13 cellular contexts compared by ENCODE assay signal in the genomic region with DNA sequence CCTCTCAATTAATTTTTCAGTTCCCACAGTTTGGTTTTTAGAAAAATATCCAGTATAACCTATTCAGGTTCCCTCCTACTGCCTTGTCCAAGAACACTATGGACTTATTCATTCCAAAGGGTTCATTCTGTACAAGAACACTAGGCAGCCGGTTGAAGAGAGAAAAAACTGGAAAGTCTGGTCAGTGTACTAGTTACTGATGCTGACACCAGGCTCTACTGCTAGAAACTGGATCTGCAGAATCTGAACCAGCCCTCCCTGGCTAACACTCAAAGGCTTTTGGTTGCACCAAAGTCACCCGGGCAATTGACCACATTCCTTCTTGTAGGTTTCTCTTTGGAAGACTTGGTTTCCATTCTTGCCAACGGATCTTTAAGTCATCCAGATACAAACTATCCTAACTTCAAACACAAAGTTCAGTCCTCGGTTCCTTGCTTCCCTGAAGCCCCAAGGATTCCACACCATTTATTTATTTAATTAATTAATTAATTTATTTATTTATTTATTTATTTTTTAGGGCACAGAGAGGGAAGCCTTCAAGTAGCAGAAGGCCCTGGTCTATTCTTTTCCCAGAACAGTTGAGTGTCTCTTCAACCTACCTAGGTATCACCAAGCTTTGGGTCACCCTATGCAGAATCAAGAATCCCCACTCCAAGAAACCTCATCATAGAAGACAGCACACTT.
DNase-seq lines count a peak whose midpoint lies in the region; ATAC-seq and TF ChIP-seq lines count a peak whose summit lies in the region.
"Had no signal": no experiment of that assay in that cellular context is flagged by ENCODE, and none has a peak within 500 bp of the region (broad histone marks: within the 10 kb centered on the region; RNA-seq: fewer than 3 reads in every experiment).

No MANE protein-coding gene starts in this region.

- TF ChIP-seq CTCF in PC-3 (conservative IDR thresholded peaks at IDR 0.05; ENCODE audit: low read depth, low read length) (no peak), type B pancreatic cell (conservative IDR thresholded peaks at IDR 0.05) (no peak), H9 (conservative IDR thresholded peaks at IDR 0.05) (no peak), upper lobe of left lung (IDR thresholded peaks at IDR 0.05) (no peak)

- WGBS in H9 (ENCODE audit: extremely low coverage, insufficient read length, low lambda C conversion rate): no CpG with 5 or more reads among the region's 4 CpGs
- WGBS in upper lobe of left lung, 2 donors: 87 to 93% methylated on average over 4 of the region's 4 CpGs

- no peak overlapping the region for H2BK12ac ChIP-seq in H9 (ENCODE audit: insufficient read length, low read depth, low read length)

- H4K5ac ChIP-seq in H9 (ENCODE audit: insufficient read length, low read depth, low read length): no peak overlapping the region

- H3K4ac ChIP-seq in H9 (ENCODE audit: low read depth, low read length): no peak overlapping the region

- POLR2A ChIA-PET in PC-3 (lab: Charles Lee; ENCODE audit: unreplicated experiment): no interaction called here

- H3K9me3 ChIP-seq in PC-3 (ENCODE audit: low read length): no peaks in the 10 kb centered on the region
- H3K9me3 ChIP-seq in H9 (ENCODE audit: control insufficient read depth, low read depth, low read length): no peaks in the 10 kb centered on the region
- H3K9me3 ChIP-seq in upper lobe of left lung: no peaks in the 10 kb centered on the region
- H3K9me3 ChIP-seq: BE2C had no signal

- H3K27me3 Mint-ChIP-seq in type B pancreatic cell (no peaks in the 10 kb centered on the region), H9 (ENCODE audit: low read depth) (no peaks in the 10 kb centered on the region)

- no peak overlapping the region for H2BK5ac ChIP-seq in H9 (ENCODE audit: insufficient read length, low read length)

- no peaks in the 10 kb centered on the region for H3K79me1 ChIP-seq in H9 (ENCODE audit: insufficient read depth, low read depth, low read length, poor library complexity, severe bottlenecking)

- no peak overlapping the region for H2BK20ac ChIP-seq in H9 (ENCODE audit: low read depth, low read length, poor library complexity, severe bottlenecking)

- no peak overlapping the region for H3K14ac ChIP-seq in H9 (ENCODE audit: insufficient read depth, low read length)

- H2BK15ac ChIP-seq in H9 (ENCODE audit: low read depth, low read length): no peak overlapping the region

- H3K9me3 Mint-ChIP-seq in type B pancreatic cell (peaks cover 5% of the 10 kb centered on the region), H9 (no peaks in the 10 kb centered on the region)
- H3K9me3 Mint-ChIP-seq: CD4-positive, alpha-beta memory T cell had no signal

- intact Hi-C loops in PC-3 (cut with micrococcal nuclease): no loop called here

- no peak overlapping the region for H3K4me2 ChIP-seq in PC-3 (ENCODE audit: low read length)
- no peak overlapping the region for H3K4me2 ChIP-seq in H9 (ENCODE audit: insufficient read depth, insufficient read length, low read length)

- BruUV-seq in PC-3 (replicated peaks; lab: Mats Ljungman, UMichigan): no TSS peak

- peak overlapping the region; percentile 73 for H3K27ac Mint-ChIP-seq in type B pancreatic cell
- H3K27ac Mint-ChIP-seq in H9: no peak overlapping the region
- H3K27ac Mint-ChIP-seq: CD4-positive, alpha-beta memory T cell had no signal

- no peaks in the 10 kb centered on the region for H3K79me2 ChIP-seq in PC-3 (ENCODE audit: low read length)
- no peaks in the 10 kb centered on the region for H3K79me2 ChIP-seq in H9 (ENCODE audit: insufficient read depth, low read length)

- H3K27ac ChIP-seq in PC-3 (ENCODE audit: low read length) (no peak overlapping the region), H9 (ENCODE audit: insufficient read length, low read depth, low read length) (no peak overlapping the region), upper lobe of left lung (no peak overlapping the region)
- H3K27ac ChIP-seq: C4-2B, GM23248 had no signal

- peak overlapping the region; percentile 38 for H3K4me3 Mint-ChIP-seq in type B pancreatic cell
- H3K4me3 Mint-ChIP-seq in H9: no peak overlapping the region
- H3K4me3 Mint-ChIP-seq: CD4-positive, alpha-beta memory T cell had no signal

- no peak for TF ChIP-seq POLR2A in upper lobe of left lung (IDR thresholded peaks at IDR 0.05)

- no peaks in the 10 kb centered on the region for H4K20me1 ChIP-seq in PC-3 (ENCODE audit: low read length)
- H4K20me1 ChIP-seq in H9 (ENCODE audit: control insufficient read depth, insufficient read depth, insufficient read length): no peaks in the 10 kb centered on the region

- H3K27me3 ChIP-seq in PC-3 (ENCODE audit: low read length) (no peaks in the 10 kb centered on the region), H9 (ENCODE audit: insufficient read depth, low read length) (no peaks in the 10 kb centered on the region), upper lobe of left lung (no peaks in the 10 kb centered on the region)
- H3K27me3 ChIP-seq: BE2C had no signal

- ATAC-seq in PC-3: no peak
- ATAC-seq in esophagus mucosa: peak; percentile 90
- no peak for ATAC-seq in upper lobe of left lung (ENCODE audit: low FRiP score in 2 of 2)

- H3K4me1 ChIP-seq in PC-3 (ENCODE audit: insufficient read depth, low read length) (no peaks in the 10 kb centered on the region), H9 (ENCODE audit: insufficient read depth, low read length) (no peaks in the 10 kb centered on the region), upper lobe of left lung (no peaks in the 10 kb centered on the region)

- H3K4me3 ChIP-seq in PC-3 (ENCODE audit: low read length) (no peak overlapping the region), upper lobe of left lung (no peak overlapping the region)
- H3K4me3 ChIP-seq: GM23248 had no signal

- H2AFZ ChIP-seq in PC-3 (ENCODE audit: low read length): no peak overlapping the region
- H2AFZ ChIP-seq in H9 (ENCODE audit: low read length): no peak overlapping the region
- H2AFZ ChIP-seq: GM23248 had no signal

- H3K9ac ChIP-seq in PC-3 (ENCODE audit: low read length) (no peak overlapping the region), H9 (ENCODE audit: extremely low read depth, insufficient read length, low read length) (no peak overlapping the region)
- H3K9ac ChIP-seq: GM23248 had no signal

- CTCF ChIA-PET in PC-3 (lab: Charles Lee): no interaction called here

- no peak overlapping the region for H4K8ac ChIP-seq in H9 (replicated peaks; ENCODE audit: insufficient read length, low read depth, low read length)

- H3K23me2 ChIP-seq in H9 (ENCODE audit: insufficient read length, low read depth, low read length, poor library complexity, severe bottlenecking): no peaks in the 10 kb centered on the region

- H2BK120ac ChIP-seq in H9 (ENCODE audit: low read depth, low read length, poor library complexity, severe bottlenecking): no peak overlapping the region

- no peak overlapping the region for H3T11ph ChIP-seq in H9 (ENCODE audit: low read length)

- no peak for TF ChIP-seq EP300 in upper lobe of left lung (IDR thresholded peaks at IDR 0.05)

- H3K36me3 ChIP-seq in PC-3 (ENCODE audit: low read depth, low read length) (no peaks in the 10 kb centered on the region), upper lobe of left lung (no peaks in the 10 kb centered on the region)
- H3K36me3 ChIP-seq: BE2C had no signal

- H3K4me1 Mint-ChIP-seq in type B pancreatic cell (ENCODE audit: unreplicated experiment) (peaks cover 12% of the 10 kb centered on the region), H9 (no peaks in the 10 kb centered on the region)
- H3K4me1 Mint-ChIP-seq: CD4-positive, alpha-beta memory T cell had no signal

- no peak overlapping the region for H3K23ac ChIP-seq in H9 (ENCODE audit: insufficient read length, low read depth, low read length)

- no peak overlapping the region for H2AK5ac ChIP-seq in H9 (ENCODE audit: insufficient read length, low read length)

- no peak overlapping the region for H3K56ac ChIP-seq in H9 (ENCODE audit: insufficient read length, low read depth, low read length)

- H3K36me3 Mint-ChIP-seq in type B pancreatic cell (no peaks in the 10 kb centered on the region), H9 (ENCODE audit: insufficient read depth in 1 of 3, low read depth in 3 of 3) (no peaks in the 10 kb centered on the region)
- H3K36me3 Mint-ChIP-seq: CD4-positive, alpha-beta memory T cell had no signal

- no peak overlapping the region for H3K18ac ChIP-seq in H9 (ENCODE audit: insufficient read length, low read depth, low read length)

- no peaks in the 10 kb centered on the region for H3F3A ChIP-seq in PC-3 (ENCODE audit: low read length, unreplicated experiment)

- no peak overlapping the region for H4K91ac ChIP-seq in H9 (ENCODE audit: insufficient read length, low read depth, low read length)

- peak; percentile 6 for DNase-seq in ELF-1 (ENCODE audit: low read depth, low spot score)
- DNase-seq in PC-3: peak; percentile 9
- no peak for DNase-seq in type B pancreatic cell (ENCODE audit: extremely low spot score, unreplicated experiment)
- DNase-seq in DMS 273 treated with DMSO at 0.1 percent for 48 hours (lab: John Stamatoyannopoulos, UW): no peak
- no peak for DNase-seq in H9
- DNase-seq in upper lobe of left lung: no peak
- DNase-seq: BE2C; CD4-positive, alpha-beta memory T cell; COR-L47; GM23248; IMR-90 had no signal

- H3K9me2 ChIP-seq in PC-3 (replicated peaks; ENCODE audit: low read length): no peaks in the 10 kb centered on the region

Comparison
In these comparisons a context has a peak if more than half of its experiments do, and no peak if none do; other contexts are left out.
1. DNase-seq: peak in ELF-1 (single experiment) and PC-3 (single experiment); none in type B pancreatic cell (single experiment), DMS 273 treated with DMSO at 0.1 percent for 48 hours (single experiment), H9 (single experiment) and upper lobe of left lung (0 of 2).